Comparison of ENCODE assay signal across 11 cellular contexts in the genomic region with DNA sequence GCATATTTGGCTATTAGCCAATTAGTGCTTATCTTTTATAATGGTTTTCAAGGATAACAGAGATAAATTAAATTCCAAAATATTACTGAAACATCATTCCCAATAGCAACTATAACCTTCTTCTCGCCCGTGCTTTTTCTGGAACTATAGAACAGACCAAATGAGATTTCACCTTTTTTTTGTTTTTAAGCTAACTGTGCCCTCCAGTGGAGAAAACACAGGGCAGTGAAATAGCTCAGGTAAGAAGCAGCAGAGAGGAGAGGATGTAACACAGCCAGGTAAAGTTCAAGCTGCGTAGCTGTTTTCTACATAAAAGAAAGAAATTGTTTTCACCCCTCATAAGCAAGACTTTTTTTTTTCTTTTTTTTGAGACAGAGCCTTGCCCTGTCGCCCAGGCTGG. TPM values are rescaled to one million over a fixed set of nuclear protein-coding genes. Genes with fewer than 3 reads are reported as not detected.
DNase-seq lines count a peak whose midpoint lies in the region; ATAC-seq and TF ChIP-seq lines count a peak whose summit lies in the region.
"Had no signal": no experiment of that assay in that cellular context is flagged by ENCODE, and none has a peak within 500 bp of the region (broad histone marks: within the 10 kb centered on the region; RNA-seq: fewer than 3 reads in every experiment).

No MANE protein-coding gene starts in this region.

- no peak for TF ChIP-seq POLR2A in right lobe of liver (IDR thresholded peaks at IDR 0.05)

- H3K36me3 ChIP-seq in right lobe of liver, result no peaks in the 10 kb centered on the region
- H3K36me3 ChIP-seq: gastroesophageal sphincter had no signal

- H3K4me1 ChIP-seq in right lobe of liver, result no peaks in the 10 kb centered on the region
- H3K4me1 ChIP-seq: gastroesophageal sphincter had no signal

- peak; percentile 23 to 52 (median 36) for TF ChIP-seq CTCF in right lobe of liver (IDR thresholded peaks at IDR 0.05)

- WGBS in right lobe of liver (ENCODE audit: insufficient coverage, low coverage, low lambda C conversion rate, missing lambda C conversion rate), result 78% methylated on average over 4 of the region's 4 CpGs

- peak; percentile 1 for DNase-seq in DMS114 treated with DMSO at 0.1 percent for 48 hours (lab: John Stamatoyannopoulos, UW; ENCODE audit: unreplicated experiment)
- DNase-seq in KBM-7, result peak; percentile 48
- peak; percentile 14 to 68 for DNase-seq in T47D (ENCODE audit: low read depth in 1 of 2, low spot score in 1 of 2)
- no peak for DNase-seq in right lobe of liver
- DNase-seq in NCI-H510A treated with DMSO at 0.1 percent for 48 hours (lab: John Stamatoyannopoulos, UW), result no peak
- no peak for DNase-seq in CD1c-positive myeloid dendritic cell (ENCODE audit: extremely low spot score)
- DNase-seq: activated B cell treated with CpG ODN at 0.5 μM for 24 hours, NCI-H2081 treated with DMSO at 0.1 percent for 48 hours had no signal

- peak in 1 of 4 donors; percentile 39 for ATAC-seq in right lobe of liver
- ATAC-seq in GM21576 (IDR thresholded peaks at IDR 0.05; ENCODE audit: unreplicated experiment), result no peak
- ATAC-seq in HG02884 (IDR thresholded peaks at IDR 0.05; ENCODE audit: unreplicated experiment), result no peak
- ATAC-seq: gastroesophageal sphincter had no signal

- H3K27ac ChIP-seq in right lobe of liver, result no peak overlapping the region
- H3K27ac ChIP-seq: gastroesophageal sphincter had no signal

- no peaks in the 10 kb centered on the region for H3K27me3 ChIP-seq in right lobe of liver
- H3K27me3 ChIP-seq: gastroesophageal sphincter had no signal

- H3K4me3 ChIP-seq in right lobe of liver, result no peak overlapping the region
- H3K4me3 ChIP-seq: gastroesophageal sphincter had no signal

- in situ Hi-C loops in KBM-7 (cut with MboI; ENCODE audit: low pct_unique_long_range_greater_than_20kb, low sequenced_read_pairs), result no loop called here
- in situ Hi-C loops in T47D (cut with HindIII; ENCODE audit: low pct_unique_long_range_greater_than_20kb, low sequenced_read_pairs), result no loop called here

- H3K9me3 ChIP-seq in right lobe of liver, result no peaks in the 10 kb centered on the region
- H3K9me3 ChIP-seq: gastroesophageal sphincter had no signal

- intact Hi-C loops in right lobe of liver (cut with DNase I), result no loop called here

RNA-seq across cellular contexts. Expression of gene HSD17B12, which starts 28.2 kb away (rescaled TPM):
- 100 to 1,000 TPM in 2 of 6 experiments, 10 to 100 TPM in 4; 68.3 to 107 (median 93.2) TPM for total RNA-seq in right lobe of liver

Comparison
In these comparisons a context has a peak if more than half of its experiments do, and no peak if none do; other contexts are left out.
1. DNase-seq: peak in DMS114 treated with DMSO at 0.1 percent for 48 hours (single experiment), KBM-7 (single experiment) and T47D (2 of 2); none in right lobe of liver (0 of 3), NCI-H510A treated with DMSO at 0.1 percent for 48 hours (single experiment) and CD1c-positive myeloid dendritic cell (single experiment).